Comparison of ENCODE assay signal across 21 cellular contexts in the genomic region with DNA sequence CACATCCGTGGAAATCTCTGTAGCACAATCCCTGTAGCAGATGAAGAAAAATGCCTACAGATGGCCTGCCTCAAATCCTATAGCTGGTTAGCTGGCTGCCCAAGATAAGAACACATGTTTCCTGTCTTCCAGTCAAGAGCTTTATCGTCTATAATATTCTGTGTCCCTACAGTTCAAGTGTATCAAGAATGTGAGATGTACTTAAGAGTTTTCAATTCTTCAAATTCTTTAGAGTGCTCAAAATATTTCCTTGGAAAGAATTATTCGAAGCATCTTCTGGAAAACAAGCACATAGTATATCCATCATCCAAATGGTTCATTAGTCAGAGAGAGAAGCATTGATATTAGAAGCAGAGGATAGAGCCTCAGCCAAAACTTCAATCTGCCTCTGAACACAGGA.
A peak's percentile ranks its signal among the peaks of the same experiment; 100 is the strongest.
DNase-seq lines count a peak whose midpoint lies in the region; TF ChIP-seq lines count a peak whose summit lies in the region.
"Had no signal": no experiment of that assay in that cellular context is flagged by ENCODE, and none has a peak within 500 bp of the region (broad histone marks: within the 10 kb centered on the region; RNA-seq: fewer than 3 reads in every experiment).

No MANE protein-coding gene starts in this region.

- peaks cover 3% of the 10 kb centered on the region for H3K9me3 Mint-ChIP-seq in nephron
- H3K9me3 Mint-ChIP-seq: activated T-helper 17 cell treated with anti-CD3 and anti-CD28 coated beads, Interleukin-2, amount 50 U/mL, for 72 hours had no signal

- H3K27me3 ChIP-seq in esophagus muscularis mucosa, result no peaks in the 10 kb centered on the region
- H3K27me3 ChIP-seq: SJCRH30, upper lobe of left lung had no signal

- no peak overlapping the region for H3K4me3 ChIP-seq in choroid plexus epithelial cell (ENCODE audit: low read depth, low read length)
- no peak overlapping the region for H3K4me3 ChIP-seq in esophagus muscularis mucosa
- H3K4me3 ChIP-seq: SJCRH30, stomach, upper lobe of left lung had no signal

- peak overlapping the region; percentile 52 to 97 (median 88) for H3K27ac Mint-ChIP-seq in nephron
- H3K27ac Mint-ChIP-seq: activated T-helper 17 cell treated with anti-CD3 and anti-CD28 coated beads, Interleukin-2, amount 50 U/mL, for 72 hours had no signal

- H3K27me3 Mint-ChIP-seq in nephron (ENCODE audit: low read depth), result no peaks in the 10 kb centered on the region
- H3K27me3 Mint-ChIP-seq: activated T-helper 17 cell treated with anti-CD3 and anti-CD28 coated beads, Interleukin-2, amount 50 U/mL, for 72 hours had no signal

- H3K27ac ChIP-seq in esophagus muscularis mucosa (replicated peaks in 1 of 4), result peak overlapping the region in 1 of 4 donors; percentile 5
- H3K27ac ChIP-seq: SJCRH30, stomach, upper lobe of left lung had no signal

- TF ChIP-seq CTCF in choroid plexus epithelial cell (conservative IDR thresholded peaks at IDR 0.05; ENCODE audit: low read depth, low read length), result no peak
- TF ChIP-seq CTCF in nephron (IDR thresholded peaks at IDR 0.05; ENCODE audit: unreplicated experiment in 3 of 3), result no peak
- no peak for TF ChIP-seq CTCF in esophagus muscularis mucosa (IDR thresholded peaks at IDR 0.05)

- peaks cover 8 to 72% (median 60%) of the 10 kb centered on the region in 4 donors for H3K4me1 ChIP-seq in esophagus muscularis mucosa
- H3K4me1 ChIP-seq: Caco-2, upper lobe of left lung had no signal

- no peaks in the 10 kb centered on the region for H3K9me3 ChIP-seq in esophagus muscularis mucosa
- H3K9me3 ChIP-seq: Caco-2, SJCRH30, stomach, upper lobe of left lung had no signal

- no peak for TF ChIP-seq EP300 in esophagus muscularis mucosa (IDR thresholded peaks at IDR 0.05)

- DNase-seq in DMS 273 (lab: John Stamatoyannopoulos, UW; ENCODE audit: unreplicated experiment) (peak; percentile 30), NCI-H82 treated with DMSO at 0.1 percent for 48 hours (lab: John Stamatoyannopoulos, UW; ENCODE audit: unreplicated experiment) (peak; percentile 90), choroid plexus epithelial cell (ENCODE audit: low read depth) (peak; percentile 66), activated gamma-delta T cell treated with Interleukin-2 at 50 U/mL for 16 hours (no peak), SHP77 (lab: John Stamatoyannopoulos, UW) (no peak), esophagus muscularis mucosa (ENCODE audit: extremely low spot score) (no peak)
- DNase-seq: AML-193; Caco-2; central memory CD4-positive, alpha-beta T cell; effector CD4-positive, alpha-beta T cell; left colon; NCI-H2081; NCI-H69; nucleus accumbens; PC-3; SJCRH30; stomach; T-helper 9 cell; upper lobe of left lung had no signal

- H3K36me3 Mint-ChIP-seq in nephron (ENCODE audit: low read depth), result no peaks in the 10 kb centered on the region

- no peaks in the 10 kb centered on the region for H3K36me3 ChIP-seq in esophagus muscularis mucosa
- H3K36me3 ChIP-seq: SJCRH30, stomach, upper lobe of left lung had no signal

- no peak for TF ChIP-seq POLR2A in esophagus muscularis mucosa (IDR thresholded peaks at IDR 0.05; ENCODE audit: low read depth)

- H3K4me1 Mint-ChIP-seq in nephron, result peaks cover 59% of the 10 kb centered on the region

- 20% methylated on average over 3 of the region's 3 CpGs for WGBS in esophagus muscularis mucosa

- peak overlapping the region in 2 of 3 experiments; percentile 2 to 5 for H3K4me3 Mint-ChIP-seq in nephron
- H3K4me3 Mint-ChIP-seq: activated T-helper 17 cell treated with anti-CD3 and anti-CD28 coated beads, Interleukin-2, amount 50 U/mL, for 72 hours had no signal

- intact Hi-C loops in esophagus muscularis mucosa (cut with DNase I), result no loop called here

Comparison
In these comparisons a context has a peak if more than half of its experiments do, and no peak if none do; other contexts are left out.
1. DNase-seq: peak in DMS 273 (single experiment), NCI-H82 treated with DMSO at 0.1 percent for 48 hours (single experiment) and choroid plexus epithelial cell (single experiment); none in activated gamma-delta T cell treated with Interleukin-2 at 50 U/mL for 16 hours (single experiment), SHP77 (0 of 2) and esophagus muscularis mucosa (single experiment).